8 cellular contexts compared by ENCODE assay signal in genomic region chr2:222561817-222562424, GRCh38.
DNase-seq lines count a peak whose midpoint lies in the region; ATAC-seq and TF ChIP-seq lines count a peak whose summit lies in the region.

No MANE protein-coding gene starts in this region.

- no peak overlapping the region for H3K27ac ChIP-seq in HEK293 (ENCODE audit: extremely low read depth, low read depth, low read length)
- H3K27ac ChIP-seq in RWPE2 (ENCODE audit: poor library complexity, severe bottlenecking) = no peak overlapping the region
- H3K27ac ChIP-seq in colonic mucosa = no peak overlapping the region
- H3K27ac ChIP-seq in liver (ENCODE audit: low read depth in 1 of 2, low read length in 2 of 2) = no peak overlapping the region
- H3K27ac ChIP-seq in vagina = no peak overlapping the region

- H3K4me3 ChIP-seq in HEK293 (ENCODE audit: low read depth, low read length) (no peak overlapping the region), Loucy (ENCODE audit: low read length, poor library complexity, severe bottlenecking) (no peak overlapping the region), RWPE2 (ENCODE audit: severe bottlenecking) (no peak overlapping the region), colonic mucosa (no peak overlapping the region), liver (ENCODE audit: low read depth in 1 of 3, low read length in 3 of 3) (no peak overlapping the region), vagina (no peak overlapping the region)

- peak; percentile 71 for DNase-seq in AG08395 (ENCODE audit: low spot score)
- no peak for DNase-seq in RWPE2 (ENCODE audit: low spot score)
- DNase-seq in colonic mucosa = peak; percentile 67
- no peak for DNase-seq in vagina (ENCODE audit: extremely low spot score in 2 of 2)

- H4K20me1 ChIP-seq in Loucy (ENCODE audit: insufficient read depth, low read length, poor library complexity, severe bottlenecking) = no peaks in the 10 kb centered on the region

- no peaks in the 10 kb centered on the region for H3K4me1 ChIP-seq in HEK293 (ENCODE audit: control insufficient read depth, insufficient read depth, low read length)
- no peaks in the 10 kb centered on the region for H3K4me1 ChIP-seq in Loucy (ENCODE audit: insufficient read depth, low read length, poor library complexity, severe bottlenecking)
- H3K4me1 ChIP-seq in RWPE2 (ENCODE audit: insufficient read depth, poor library complexity, severe bottlenecking) = no peaks in the 10 kb centered on the region
- H3K4me1 ChIP-seq in colonic mucosa = no peaks in the 10 kb centered on the region
- H3K4me1 ChIP-seq in liver (ENCODE audit: control insufficient read depth in 4 of 4, insufficient read depth in 4 of 4, low read length in 3 of 4) = no peaks in the 10 kb centered on the region
- no peaks in the 10 kb centered on the region for H3K4me1 ChIP-seq in vagina

- H3K36me3 ChIP-seq in HEK293 (ENCODE audit: control insufficient read depth in 2 of 2, insufficient read depth in 1 of 2, low read length in 2 of 2) (peaks cover 0 to 39% of the 10 kb centered on the region in 2 experiments; a peak in 1 of 3 replicates), Loucy (ENCODE audit: insufficient read depth, low read length) (peaks cover 5% of the 10 kb centered on the region; the same call in 1 of the 2 replicates), RWPE2 (ENCODE audit: low read depth) (no peaks in the 10 kb centered on the region), colonic mucosa (no peaks in the 10 kb centered on the region), liver (ENCODE audit: control insufficient read depth in 4 of 4, insufficient read depth in 3 of 4, low read depth in 1 of 4, low read length in 3 of 4) (no peaks in the 10 kb centered on the region), vagina (no peaks in the 10 kb centered on the region)

- H3K9me3 ChIP-seq in HEK293 (ENCODE audit: control insufficient read depth, insufficient read depth, low read depth, low read length) (no peaks in the 10 kb centered on the region), Loucy (ENCODE audit: insufficient read depth, low read depth, low read length) (no peaks in the 10 kb centered on the region), RWPE2 (ENCODE audit: severe bottlenecking) (no peaks in the 10 kb centered on the region), colonic mucosa (no peaks in the 10 kb centered on the region), liver (ENCODE audit: control insufficient read depth in 4 of 4, low read length in 3 of 4) (no peaks in the 10 kb centered on the region), vagina (no peaks in the 10 kb centered on the region)

- no peak overlapping the region for H3K4me2 ChIP-seq in Loucy (ENCODE audit: low read depth, low read length, poor library complexity, severe bottlenecking)

- CTCF ChIA-PET in HEK293 (lab: Yijun Ruan, JAX) = interaction anchor here (0.6 to 3.5 kb wide), 35 partner anchors 9 to 537 kb away, joined by 3 to 39 read pairs (median 5); partner anchors contain the start of gene PAX3

- no peaks in the 10 kb centered on the region for H3K27me3 ChIP-seq in Loucy (ENCODE audit: insufficient read depth, low read length, poor library complexity, severe bottlenecking)
- H3K27me3 ChIP-seq in RWPE2 (ENCODE audit: insufficient read depth, poor library complexity, severe bottlenecking) = no peaks in the 10 kb centered on the region
- no peaks in the 10 kb centered on the region for H3K27me3 ChIP-seq in colonic mucosa
- no peaks in the 10 kb centered on the region for H3K27me3 ChIP-seq in liver (ENCODE audit: control insufficient read depth in 4 of 4, insufficient read depth in 4 of 4, low read length in 3 of 4)
- no peaks in the 10 kb centered on the region for H3K27me3 ChIP-seq in vagina

- H3K79me2 ChIP-seq in Loucy (ENCODE audit: insufficient read depth, low read length) = no peaks in the 10 kb centered on the region

- H3K9ac ChIP-seq in Loucy (ENCODE audit: low read depth, low read length, poor library complexity, severe bottlenecking) (no peak overlapping the region), colonic mucosa (ENCODE audit: low read depth in 2 of 2, low read length in 2 of 2) (no peak overlapping the region), liver (ENCODE audit: low read depth in 1 of 2, low read length in 2 of 2) (no peak overlapping the region)

- no peak overlapping the region for H2AFZ ChIP-seq in Loucy (ENCODE audit: low read length)

- TF ChIP-seq CTCF in GM12874 (IDR thresholded peaks at IDR 0.05; ENCODE audit: insufficient read depth, low read depth, low read length) (peak; percentile 63), HEK293 (tag by site-specific recombination; IDR thresholded peaks at IDR 0.05) (no peak), Loucy (conservative IDR thresholded peaks at IDR 0.05; ENCODE audit: low read length) (peak; percentile 80), RWPE2 (IDR thresholded peaks at IDR 0.05; ENCODE audit: poor library complexity, severe bottlenecking) (peak; percentile 65), colonic mucosa (IDR thresholded peaks at IDR 0.05) (peak; percentile 58), liver (IDR thresholded peaks at IDR 0.05; ENCODE audit: low read depth, low read length, missing input control) (peak; percentile 50), vagina (IDR thresholded peaks at IDR 0.05) (peak in 2 of 3 experiments; percentile 31 to 65)

- TF ChIP-seq RAD21 in liver (IDR thresholded peaks at IDR 0.05) = peak; percentile 77 to 83

- POLR2A ChIA-PET in HEK293 (lab: Yijun Ruan, JAX) = interaction anchor here (1.0 kb wide), 1 partner anchor 263 kb away, joined by 4 read pairs; the partner anchor contains the start of gene PAX3

- no peaks in the 10 kb centered on the region for H3F3A ChIP-seq in Loucy (ENCODE audit: low read depth)

- 66% methylated on average over 6 of the region's 6 CpGs for WGBS in liver

- TF ChIP-seq POLR2A in vagina (IDR thresholded peaks at IDR 0.05) = no peak

- H3K9me2 ChIP-seq in Loucy (replicated peaks; ENCODE audit: low read depth, low read length) = no peaks in the 10 kb centered on the region

- ATAC-seq in RWPE2 (ENCODE audit: low read depth) = peak; percentile 68

- intact Hi-C loops in colonic mucosa (cut with DNase I) = loop anchor here (5.0 to 10.0 kb wide), 2 partner anchors 245 to 507 kb away; no protein-coding TSS in a partner anchor
- intact Hi-C loops in vagina (cut with DNase I) = loop anchor here (10.0 kb wide), 1 partner anchor 247 kb away; no protein-coding TSS in a partner anchor

TF ChIP-seq in HEK293, 187 proteins besides CTCF, POLR2A, EP300 and RAD21 (continues in another document):
- TF ChIP-seq ZSCAN30 (tag by site-specific recombination; IDR thresholded peaks at IDR 0.05) = 0 out of 2 replicates have a peak, but pooled peaks have one; percentile 38
- no peak for TF ChIP-seq ZNF391 (tag by site-specific recombination; IDR thresholded peaks at IDR 0.05; ENCODE audit: borderline replicate concordance, low read depth)
- no peak for TF ChIP-seq ZNF146 (tag by site-specific recombination; IDR thresholded peaks at IDR 0.05)
- TF ChIP-seq ZNF174 (tag by site-specific recombination; IDR thresholded peaks at IDR 0.05) = no peak
- no peak for TF ChIP-seq SP3 (tag by site-specific recombination; IDR thresholded peaks at IDR 0.05)
- no peak for TF ChIP-seq KLF7 (tag by site-specific recombination; IDR thresholded peaks at IDR 0.05; ENCODE audit: borderline replicate concordance)
- peak; percentile 77; the same call in 1 of the 2 replicates for TF ChIP-seq ZNF660 (tag by site-specific recombination; IDR thresholded peaks at IDR 0.05)
- TF ChIP-seq ZNF585B (tag by site-specific recombination; IDR thresholded peaks at IDR 0.05) = no peak
- no peak for TF ChIP-seq ZNF121 (tag by site-specific recombination; IDR thresholded peaks at IDR 0.05)
- TF ChIP-seq ZNF654 (tag by site-specific recombination; IDR thresholded peaks at IDR 0.05; ENCODE audit: low read depth) = peak; percentile 80
- TF ChIP-seq ZBTB17 (tag by site-specific recombination; IDR thresholded peaks at IDR 0.05) = peak; percentile 60
- TF ChIP-seq GLIS1 (tag by site-specific recombination; IDR thresholded peaks at IDR 0.05) = no peak
- no peak for TF ChIP-seq ZNF830 (tag by site-specific recombination; IDR thresholded peaks at IDR 0.05; ENCODE audit: low read depth)
- no peak for TF ChIP-seq ZNF354C (tag by site-specific recombination; IDR thresholded peaks at IDR 0.05; ENCODE audit: borderline replicate concordance, low read depth)
- TF ChIP-seq ZNF350 (tag by site-specific recombination; IDR thresholded peaks at IDR 0.05) = no peak
- no peak for TF ChIP-seq ZNF701 (tag by site-specific recombination; IDR thresholded peaks at IDR 0.05)
- TF ChIP-seq ZNF2 (tag by site-specific recombination; IDR thresholded peaks at IDR 0.05) = 0 out of 2 replicates have a peak, but pooled peaks have one; percentile 45

TF ChIP-seq in liver, 16 proteins besides CTCF, POLR2A, EP300 and RAD21:
- TF ChIP-seq FOXA2 (IDR thresholded peaks at IDR 0.05) (no peak), HNF4A (conservative IDR thresholded peaks at IDR 0.05) (no peak), YY1 (IDR thresholded peaks at IDR 0.05) (no peak), NR2F2 (IDR thresholded peaks at IDR 0.05) (no peak), HNF4G (IDR thresholded peaks at IDR 0.05) (no peak)

Comparison
In these comparisons a context has a peak if more than half of its experiments do, and no peak if none do; other contexts are left out.
1. DNase-seq: peak in AG08395 (single experiment) and colonic mucosa (single experiment); none in RWPE2 (single experiment) and vagina (0 of 2).